26 cellular contexts compared by ENCODE assay signal in the genomic region with DNA sequence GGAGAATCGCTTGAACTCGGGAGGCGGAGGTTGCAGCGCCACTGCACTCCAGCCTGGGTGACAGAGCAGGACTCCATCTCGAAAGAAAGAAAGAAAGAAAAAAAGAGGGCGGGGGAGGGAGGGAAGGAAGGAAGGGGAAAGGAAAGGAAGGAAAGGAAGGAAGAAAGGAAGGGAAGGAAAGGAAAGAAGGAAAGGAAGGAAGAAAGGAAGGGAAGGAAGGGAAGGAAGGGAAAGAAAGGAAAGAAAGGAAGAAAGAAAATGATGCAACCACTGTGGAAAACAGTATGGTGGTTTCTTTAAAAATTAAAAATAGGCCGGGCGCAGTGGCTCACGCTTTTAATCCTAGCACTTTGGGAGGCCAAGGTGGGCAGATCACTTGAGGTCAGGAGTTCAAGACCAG. TPM values are rescaled to one million over a fixed set of nuclear protein-coding genes. Genes with fewer than 3 reads are reported as not detected.
A peak's percentile ranks its signal among the peaks of the same experiment; 100 is the strongest.
DNase-seq lines count a peak whose midpoint lies in the region; ATAC-seq, FAIRE-seq and TF ChIP-seq lines count a peak whose summit lies in the region.
"Had no signal": no experiment of that assay in that cellular context is flagged by ENCODE, and none has a peak within 500 bp of the region (broad histone marks: within the 10 kb centered on the region; RNA-seq: fewer than 3 reads in every experiment).

No MANE protein-coding gene starts in this region.

- no peak overlapping the region for H3K27ac ChIP-seq in HepG2 (ENCODE audit: extremely low read length, insufficient read depth, low read length)
- no peak overlapping the region for H3K27ac ChIP-seq in right lobe of liver
- H3K27ac ChIP-seq in OCI-LY7 (ENCODE audit: low read depth, low read length, poor library complexity, severe bottlenecking), result no peak overlapping the region
- H3K27ac ChIP-seq: GM23248, left ventricle myocardium inferior, prostate gland, sigmoid colon, uterus had no signal

- no peak for DNase-seq in HepG2 (ENCODE audit: low spot score)
- DNase-seq in right lobe of liver, result no peak
- DNase-seq in OCI-LY7 (ENCODE audit: low spot score), result no peak
- DNase-seq in stimulated activated naive CD8-positive, alpha-beta T cell treated with anti-CD3 and anti-CD28 coated beads, Interleukin-15, amount 100 ng/mL, for 72 hours, result no peak
- DNase-seq in NCI-H510A treated with DMSO at 0.1 percent for 48 hours (lab: John Stamatoyannopoulos, UW), result no peak
- DNase-seq: anterior cingulate cortex; CD8-positive, alpha-beta memory T cell; DMS 273 treated with DMSO at 0.1 percent for 48 hours; effector memory CD8-positive, alpha-beta T cell; erythroblast; GM23248; islet precursor cell; left ventricle myocardium inferior; NCI-H1694; NCI-H2171 treated with DMSO at 0.1 percent for 48 hours; NCI-H524; NK-92 treated with Interleukin-12 subunit alpha and Interleukin-12 subunit beta, amount 100 ng/mL, for 24 hours; Right ventricle myocardium superior; sigmoid colon; stimulated activated naive B cell treated with anti-CD40 and anti-IgM and Interleukin-4, amounts not matched to agents 10 μg/mL and 1 μg/mL and 100 μg/mL, for 72 hours; uterus had no signal

- H3K4me1 Mint-ChIP-seq in activated naive CD8-positive, alpha-beta T cell (ENCODE audit: low read depth), result peaks cover 72% of the 10 kb centered on the region
- H3K4me1 Mint-ChIP-seq in stimulated activated naive CD8-positive, alpha-beta T cell treated with anti-CD3 and anti-CD28 coated beads, Interleukin-15, amount 100 ng/mL, for 72 hours, result peaks cover 81% of the 10 kb centered on the region

- no peak overlapping the region for H3K4me2 ChIP-seq in HepG2 (ENCODE audit: low read depth, low read length)
- 0 out of 2 replicates have a peak overlapping the region, but pooled peaks have one; percentile 59 for H3K4me2 ChIP-seq in OCI-LY7 (ENCODE audit: low read length)

- peaks cover 3% of the 10 kb centered on the region for H3K9me3 Mint-ChIP-seq in activated naive CD8-positive, alpha-beta T cell (ENCODE audit: low read depth)
- peaks cover 0 to 10% of the 10 kb centered on the region in 2 donors for H3K9me3 Mint-ChIP-seq in stimulated activated naive CD8-positive, alpha-beta T cell treated with anti-CD3 and anti-CD28 coated beads, Interleukin-15, amount 100 ng/mL, for 72 hours
- H3K9me3 Mint-ChIP-seq: CD8-positive, alpha-beta memory T cell; effector memory CD8-positive, alpha-beta T cell had no signal

- H3K36me3 ChIP-seq in HepG2 (replicated peaks in 1 of 2; ENCODE audit: control insufficient read depth in 1 of 2, insufficient read depth in 2 of 2, low read length in 2 of 2), result no peaks in the 10 kb centered on the region
- H3K36me3 ChIP-seq in right lobe of liver, result no peaks in the 10 kb centered on the region
- H3K36me3 ChIP-seq in OCI-LY7 (ENCODE audit: insufficient read depth, low read length), result no peaks in the 10 kb centered on the region
- H3K36me3 ChIP-seq: left ventricle myocardium inferior, prostate gland, sigmoid colon, uterus had no signal

- H3K27me3 ChIP-seq in HepG2 (ENCODE audit: control insufficient read depth in 1 of 2, insufficient read depth in 2 of 2, low read length in 2 of 2), result no peaks in the 10 kb centered on the region; a peak in 1 of 5 replicates
- H3K27me3 ChIP-seq in right lobe of liver, result no peaks in the 10 kb centered on the region
- H3K27me3 ChIP-seq: uterus had no signal

- H3K27me3 Mint-ChIP-seq in activated naive CD8-positive, alpha-beta T cell, result no peaks in the 10 kb centered on the region
- no peaks in the 10 kb centered on the region for H3K27me3 Mint-ChIP-seq in stimulated activated naive CD8-positive, alpha-beta T cell treated with anti-CD3 and anti-CD28 coated beads, Interleukin-15, amount 100 ng/mL, for 72 hours
- H3K27me3 Mint-ChIP-seq: stimulated activated naive B cell treated with anti-CD40 and anti-IgM and Interleukin-4, amounts not matched to agents 10 μg/mL and 1 μg/mL and 100 μg/mL, for 72 hours had no signal

- H3K9me3 ChIP-seq in HepG2 (ENCODE audit: low read length) (no peaks in the 10 kb centered on the region), right lobe of liver (no peaks in the 10 kb centered on the region), OCI-LY7 (ENCODE audit: low read length) (peaks cover 11% of the 10 kb centered on the region; the same call in 1 of the 2 replicates)
- H3K9me3 ChIP-seq: left ventricle myocardium inferior, prostate gland, sigmoid colon, uterus had no signal

- H3K4me3 ChIP-seq in HepG2 (replicated peaks in 1 of 3; ENCODE audit: insufficient read depth in 1 of 3, low read depth in 2 of 3, low read length in 3 of 3) (no peak overlapping the region), right lobe of liver (no peak overlapping the region), OCI-LY7 (ENCODE audit: low read depth, low read length, poor library complexity, severe bottlenecking) (no peak overlapping the region)
- H3K4me3 ChIP-seq: GM23248, left ventricle myocardium inferior, prostate gland, sigmoid colon, uterus had no signal

- no peak for TF ChIP-seq CTCF in HepG2 (CRISPR knock-in tag; IDR thresholded peaks at IDR 0.05)
- no peak for TF ChIP-seq CTCF in right lobe of liver (IDR thresholded peaks at IDR 0.05)
- no peak for TF ChIP-seq CTCF in OCI-LY7 (conservative IDR thresholded peaks at IDR 0.05; ENCODE audit: low read length)

- 71% methylated on average over 9 of the region's 9 CpGs for WGBS in HepG2 (ENCODE audit: low lambda C conversion rate)
- 86% methylated on average over 9 of the region's 9 CpGs for WGBS in right lobe of liver (ENCODE audit: insufficient coverage, low coverage, low lambda C conversion rate, missing lambda C conversion rate)

- H3K4me3 Mint-ChIP-seq in activated naive CD8-positive, alpha-beta T cell, result peak overlapping the region; percentile 83
- H3K4me3 Mint-ChIP-seq in stimulated activated naive CD8-positive, alpha-beta T cell treated with anti-CD3 and anti-CD28 coated beads, Interleukin-15, amount 100 ng/mL, for 72 hours, result peak overlapping the region; percentile 89 to 91
- H3K4me3 Mint-ChIP-seq: stimulated activated naive B cell treated with anti-CD40 and anti-IgM and Interleukin-4, amounts not matched to agents 10 μg/mL and 1 μg/mL and 100 μg/mL, for 72 hours had no signal

- no peaks in the 10 kb centered on the region for H3K9me2 ChIP-seq in OCI-LY7 (ENCODE audit: insufficient read depth, low read length)

- H3K4me1 ChIP-seq in HepG2 (ENCODE audit: insufficient read depth, low read length) (peaks cover 19% of the 10 kb centered on the region), right lobe of liver (no peaks in the 10 kb centered on the region), OCI-LY7 (ENCODE audit: insufficient read depth, low read length, poor library complexity, severe bottlenecking) (peaks cover 15% of the 10 kb centered on the region)
- H3K4me1 ChIP-seq: left ventricle myocardium inferior, prostate gland, sigmoid colon, uterus had no signal

- TF ChIP-seq EP300 in HepG2 (IDR thresholded peaks at IDR 0.05; ENCODE audit: low read depth in 2 of 2, low read length in 2 of 2), result no peak
- no peak for TF ChIP-seq EP300 in HepG2 (CRISPR knock-in tag; IDR thresholded peaks at IDR 0.05; ENCODE audit: borderline replicate concordance)

- ATAC-seq in HepG2 (no peak), right lobe of liver (no peak), GM21576 (IDR thresholded peaks at IDR 0.05; ENCODE audit: unreplicated experiment) (no peak)
- no peak for ATAC-seq in stimulated activated naive CD8-positive, alpha-beta T cell treated with anti-CD3 and anti-CD28 coated beads, Interleukin-15, amount 100 ng/mL, for 72 hours
- ATAC-seq: effector memory CD8-positive, alpha-beta T cell had no signal

- H2AFZ ChIP-seq in HepG2 (ENCODE audit: low read length), result no peak overlapping the region
- H2AFZ ChIP-seq in OCI-LY7 (ENCODE audit: low read length), result no peak overlapping the region
- H2AFZ ChIP-seq: GM23248 had no signal

- H3K9ac ChIP-seq in HepG2 (ENCODE audit: insufficient read depth, low read depth, low read length), result no peak overlapping the region
- H3K9ac ChIP-seq: GM23248 had no signal

- intact Hi-C loops in HepG2 (cut with micrococcal nuclease; ENCODE audit: unreplicated experiment), result no loop called here
- intact Hi-C loops in right lobe of liver (cut with DNase I), result no loop called here
- intact Hi-C loops in OCI-LY7 (cut with micrococcal nuclease; ENCODE audit: unreplicated experiment), result no loop called here

- TF ChIP-seq POLR2A in HepG2 (IDR thresholded peaks at IDR 0.05; ENCODE audit: insufficient read depth in 1 of 2, low read depth in 2 of 2, low read length in 2 of 2) (no peak), right lobe of liver (IDR thresholded peaks at IDR 0.05) (no peak)

- peaks cover 2% of the 10 kb centered on the region for H3K36me3 Mint-ChIP-seq in activated naive CD8-positive, alpha-beta T cell
- H3K36me3 Mint-ChIP-seq: CD8-positive, alpha-beta memory T cell had no signal

- TF ChIP-seq RAD21 in HepG2 (CRISPR knock-in tag; IDR thresholded peaks at IDR 0.05), result no peak

- no peaks in the 10 kb centered on the region for H4K20me1 ChIP-seq in HepG2 (ENCODE audit: insufficient read depth, low read length)
- H4K20me1 ChIP-seq in OCI-LY7 (ENCODE audit: insufficient read depth, low read length), result no peaks in the 10 kb centered on the region

- no peak for FAIRE-seq in HepG2 (lab: Jason Lieb, UNC)
- FAIRE-seq: bronchial epithelial cell, colon had no signal

- POLR2A ChIA-PET in HepG2 (lab: Yijun Ruan, JAX), result no interaction called here
- POLR2A ChIA-PET in OCI-LY7 (lab: Charles Lee), result interaction anchor here (1.1 to 1.2 kb wide), 3 partner anchors 10 to 27 kb away, joined by 3 to 7 read pairs (median 4); no protein-coding TSS in a partner anchor

- in situ Hi-C loops in HepG2 (cut with HindIII; ENCODE audit: extremely low pct_ligation_motif_present, low pct_unique_long_range_greater_than_20kb), result no loop called here

- BruUV-seq in HepG2 (replicated peaks; lab: Mats Ljungman, UMichigan) (no TSS peak), OCI-LY7 (replicated peaks; lab: Mats Ljungman, UMichigan) (no TSS peak)

- H3K27ac Mint-ChIP-seq in activated naive CD8-positive, alpha-beta T cell, result peak overlapping the region; percentile 98
- peak overlapping the region; percentile 94 for H3K27ac Mint-ChIP-seq in stimulated activated naive CD8-positive, alpha-beta T cell treated with anti-CD3 and anti-CD28 coated beads, Interleukin-15, amount 100 ng/mL, for 72 hours

- H3K79me2 ChIP-seq in HepG2 (ENCODE audit: insufficient read depth, low read length), result no peaks in the 10 kb centered on the region
- no peaks in the 10 kb centered on the region for H3K79me2 ChIP-seq in OCI-LY7 (ENCODE audit: insufficient read depth, low read depth, low read length)

- CTCF ChIA-PET in HepG2 (lab: Yijun Ruan, JAX; ENCODE audit: low intra/inter-chr PET ratio, low total read pairs), result no interaction called here
- CTCF ChIA-PET in OCI-LY7 (lab: Charles Lee; ENCODE audit: unreplicated experiment), result no interaction called here

RNA-seq across cellular contexts. Expression of a gene that starts 15.2 kb away (rescaled TPM):
- total RNA-seq in HepG2 (2016; rRNA removed; fragmentation: Illumina TruSeq; extraction: Trizol), result 13.3 and 13.6 TPM in 2 replicates
- 11.1 and 12.8 TPM in 2 replicates for total RNA-seq in HepG2 (2016; cell fraction: cytosol; rRNA removed; fragmentation: Illumina TruSeq; extraction: Trizol; ENCODE audit: low read depth)
- total RNA-seq in HepG2 (2016; cell fraction: insoluble cytoplasmic fraction; rRNA removed; fragmentation: Illumina TruSeq; extraction: Trizol), result 12.7 and 13.1 TPM in 2 replicates
- 11.4 and 12.2 TPM in 2 replicates for total RNA-seq in HepG2 (2016; cell fraction: membrane; rRNA removed; fragmentation: Illumina TruSeq; extraction: Trizol)
- total RNA-seq in HepG2 (2016; cell fraction: nucleus; rRNA removed; fragmentation: Illumina TruSeq; extraction: Trizol), result 6.8 and 7.8 TPM in 2 replicates
- 10.9 and 12.2 TPM in 2 replicates for polyA plus RNA-seq in HepG2 (2011; rRNA removed)
- polyA plus RNA-seq in HepG2 (2011; cell fraction: cytosol; rRNA removed), result 7.5 and 10.9 TPM in 2 replicates
- polyA plus RNA-seq in HepG2 (2011; cell fraction: nucleus; rRNA removed), result 5.9 and 6.3 TPM in 2 replicates
- polyA plus RNA-seq in HepG2 (2012), result 8.9 and 12.1 TPM in 2 replicates
- 5.1 and 5.8 TPM in 2 replicates for polyA plus RNA-seq in HepG2 (2016; cell fraction: cytosol; fragmentation: Illumina TruSeq; extraction: Trizol; ENCODE audit: low read depth)
- 11.8 and 14.0 TPM in 2 replicates for polyA plus RNA-seq in HepG2 (2016; cell fraction: insoluble cytoplasmic fraction; fragmentation: Illumina TruSeq; extraction: Trizol; ENCODE audit: low read depth)
- 9.8 and 11.1 TPM in 2 replicates for polyA plus RNA-seq in HepG2 (2016; cell fraction: membrane; fragmentation: Illumina TruSeq; extraction: Trizol; ENCODE audit: low read depth)
- polyA plus RNA-seq in HepG2 (2016; cell fraction: nucleus; fragmentation: Illumina TruSeq; extraction: Trizol; ENCODE audit: insufficient read depth, low read depth), result 11.0 and 12.1 TPM in 2 replicates
- 5.6 and 20.2 TPM in 2 replicates for polyA minus RNA-seq in HepG2 (2011; rRNA and poly(A)+ RNA removed; ENCODE audit: low replicate concordance)
- polyA minus RNA-seq in HepG2 (2011; cell fraction: cytosol; rRNA and poly(A)+ RNA removed), result 12.3 and 12.5 TPM in 2 replicates
- polyA minus RNA-seq in HepG2 (2011; cell fraction: nucleus; rRNA and poly(A)+ RNA removed), result 4.2 and 8.7 TPM in 2 replicates
- total RNA-seq in right lobe of liver, result 1 to 10 TPM; 1.2 to 3.1 (median 2.1) TPM
- total RNA-seq in OCI-LY7 (2014; rRNA removed; shearing (Covaris generic)), result 13.0 and 22.9 TPM in 2 replicates
- 47.8 and 57.2 TPM in 2 replicates for total RNA-seq in OCI-LY7 (2022)
